25 cellular contexts compared by ENCODE assay signal in the genomic region with DNA sequence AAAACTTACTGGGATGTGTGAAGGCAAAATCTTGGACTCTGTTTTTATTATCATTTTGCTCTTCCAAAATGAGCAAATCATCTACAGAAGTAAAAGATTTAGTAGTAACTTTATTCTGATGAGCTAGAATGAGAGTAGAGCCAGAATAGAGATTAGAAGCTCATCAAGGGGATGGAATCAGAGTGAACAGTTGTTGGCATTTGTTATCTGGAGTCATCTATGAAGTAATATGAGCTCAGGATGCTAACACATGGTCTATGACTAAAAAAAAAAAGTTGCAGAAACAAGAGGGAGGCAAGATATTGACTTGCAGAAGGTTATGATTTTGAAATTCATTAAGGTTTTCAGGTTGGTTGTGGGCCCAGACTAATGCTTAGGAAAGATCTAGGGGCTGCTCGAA.
DNase-seq lines count a peak whose midpoint lies in the region; ATAC-seq and TF ChIP-seq lines count a peak whose summit lies in the region.
"Had no signal": no experiment of that assay in that cellular context is flagged by ENCODE, and none has a peak within 500 bp of the region (broad histone marks: within the 10 kb centered on the region; RNA-seq: fewer than 3 reads in every experiment).

No MANE protein-coding gene starts in this region.

- H3K27me3 ChIP-seq in heart left ventricle: no peaks in the 10 kb centered on the region
- no peaks in the 10 kb centered on the region for H3K27me3 ChIP-seq in MG63
- H3K27me3 ChIP-seq in esophagus muscularis mucosa: no peaks in the 10 kb centered on the region
- H3K27me3 ChIP-seq: BE2C, BLaER1 had no signal

- peak overlapping the region in 1 of 3 experiments; percentile 3 for H3K4me3 Mint-ChIP-seq in nephron
- H3K4me3 Mint-ChIP-seq: CD14-positive monocyte; CD4-positive, alpha-beta memory T cell; CD4-positive, CD25-positive, alpha-beta regulatory T cell; CD8-positive, alpha-beta memory T cell had no signal

- H3K4me1 Mint-ChIP-seq in nephron: peaks cover 13% of the 10 kb centered on the region
- H3K4me1 Mint-ChIP-seq: CD14-positive monocyte; CD4-positive, CD25-positive, alpha-beta regulatory T cell had no signal

- H3K27ac ChIP-seq in heart left ventricle: no peak overlapping the region
- no peak overlapping the region for H3K27ac ChIP-seq in esophagus muscularis mucosa (replicated peaks in 1 of 4)
- H3K27ac ChIP-seq: BLaER1 had no signal

- TF ChIP-seq POLR2A in heart left ventricle (IDR thresholded peaks at IDR 0.05) (no peak), esophagus muscularis mucosa (IDR thresholded peaks at IDR 0.05; ENCODE audit: low read depth) (no peak)

- no peak for TF ChIP-seq EP300 in esophagus muscularis mucosa (IDR thresholded peaks at IDR 0.05)

- DNase-seq in LHCN-M2 (ENCODE audit: low read depth): peak; percentile 68
- DNase-seq in NCI-H2171 (lab: John Stamatoyannopoulos, UW): peak; percentile 28
- DNase-seq in amniotic epithelial cell (ENCODE audit: low read depth): peak; percentile 4
- no peak for DNase-seq in heart left ventricle
- DNase-seq in MG63: no peak
- DNase-seq in esophagus muscularis mucosa (ENCODE audit: extremely low spot score): no peak
- DNase-seq: 8988T; ACHN; BE2C; C1 segment of cervical spinal cord; CD4-positive, alpha-beta memory T cell; CD4-positive, CD25-positive, alpha-beta regulatory T cell; CD8-positive, alpha-beta memory T cell; COR-L47; DMS153; DMS53; DMS79; DND-41; EL; GDM1 had no signal

- TF ChIP-seq CTCF in nephron (IDR thresholded peaks at IDR 0.05; ENCODE audit: unreplicated experiment in 3 of 3) (no peak), heart left ventricle (IDR thresholded peaks at IDR 0.05) (no peak), esophagus muscularis mucosa (IDR thresholded peaks at IDR 0.05) (no peak)

- ATAC-seq in heart left ventricle (no peak), GM18502 (IDR thresholded peaks at IDR 0.05; ENCODE audit: poor library complexity, unreplicated experiment) (no peak)
- ATAC-seq: GM12878 had no signal

- H3K27me3 Mint-ChIP-seq in nephron (ENCODE audit: low read depth): no peaks in the 10 kb centered on the region
- H3K27me3 Mint-ChIP-seq: CD4-positive, alpha-beta memory T cell; CD4-positive, CD25-positive, alpha-beta regulatory T cell; CD8-positive, alpha-beta memory T cell had no signal

- no peak overlapping the region for H3K4me3 ChIP-seq in heart left ventricle
- no peak overlapping the region for H3K4me3 ChIP-seq in MG63
- H3K4me3 ChIP-seq in esophagus muscularis mucosa: no peak overlapping the region
- H3K4me3 ChIP-seq: BLaER1, GM12878 had no signal

- intact Hi-C loops in heart left ventricle (cut with DNase I) (no loop called here), esophagus muscularis mucosa (cut with DNase I) (no loop called here)

- H3K9me3 ChIP-seq in heart left ventricle: no peaks in the 10 kb centered on the region
- no peaks in the 10 kb centered on the region for H3K9me3 ChIP-seq in MG63
- H3K9me3 ChIP-seq in esophagus muscularis mucosa: no peaks in the 10 kb centered on the region
- H3K9me3 ChIP-seq: BLaER1 had no signal

- 68 to 88% (median 82%) methylated on average over 1 of the region's 1 CpG for WGBS in heart left ventricle, 4 donors
- WGBS in esophagus muscularis mucosa: 63% methylated on average over 1 of the region's 1 CpG

- H3K36me3 ChIP-seq in heart left ventricle (no peaks in the 10 kb centered on the region), MG63 (no peaks in the 10 kb centered on the region), esophagus muscularis mucosa (no peaks in the 10 kb centered on the region)
- H3K36me3 ChIP-seq: BE2C, BLaER1 had no signal

- peaks cover 3% of the 10 kb centered on the region for H3K9me3 Mint-ChIP-seq in nephron
- H3K9me3 Mint-ChIP-seq: CD4-positive, alpha-beta memory T cell; CD8-positive, alpha-beta memory T cell had no signal

- no peaks in the 10 kb centered on the region for H3K36me3 Mint-ChIP-seq in nephron (ENCODE audit: low read depth)
- H3K36me3 Mint-ChIP-seq: CD14-positive monocyte; CD4-positive, alpha-beta memory T cell; CD4-positive, CD25-positive, alpha-beta regulatory T cell; CD8-positive, alpha-beta memory T cell had no signal

- H3K27ac Mint-ChIP-seq in nephron: peak overlapping the region; percentile 7 to 60 (median 40)
- H3K27ac Mint-ChIP-seq: CD14-positive monocyte; CD4-positive, alpha-beta memory T cell; CD4-positive, CD25-positive, alpha-beta regulatory T cell; CD8-positive, alpha-beta memory T cell had no signal

- peaks cover 0 to 3% (median 0%) of the 10 kb centered on the region in 12 donors for H3K4me1 ChIP-seq in heart left ventricle
- no peaks in the 10 kb centered on the region for H3K4me1 ChIP-seq in esophagus muscularis mucosa
- H3K4me1 ChIP-seq: BE2C, BLaER1 had no signal

Comparison
In these comparisons a context has a peak if more than half of its experiments do, and no peak if none do; other contexts are left out.
1. DNase-seq: peak in LHCN-M2 (single experiment), NCI-H2171 (single experiment) and amniotic epithelial cell (single experiment); none in heart left ventricle (0 of 5), MG63 (single experiment) and esophagus muscularis mucosa (single experiment).